Comparison of ENCODE assay signal across 1 cellular context in the genomic region with DNA sequence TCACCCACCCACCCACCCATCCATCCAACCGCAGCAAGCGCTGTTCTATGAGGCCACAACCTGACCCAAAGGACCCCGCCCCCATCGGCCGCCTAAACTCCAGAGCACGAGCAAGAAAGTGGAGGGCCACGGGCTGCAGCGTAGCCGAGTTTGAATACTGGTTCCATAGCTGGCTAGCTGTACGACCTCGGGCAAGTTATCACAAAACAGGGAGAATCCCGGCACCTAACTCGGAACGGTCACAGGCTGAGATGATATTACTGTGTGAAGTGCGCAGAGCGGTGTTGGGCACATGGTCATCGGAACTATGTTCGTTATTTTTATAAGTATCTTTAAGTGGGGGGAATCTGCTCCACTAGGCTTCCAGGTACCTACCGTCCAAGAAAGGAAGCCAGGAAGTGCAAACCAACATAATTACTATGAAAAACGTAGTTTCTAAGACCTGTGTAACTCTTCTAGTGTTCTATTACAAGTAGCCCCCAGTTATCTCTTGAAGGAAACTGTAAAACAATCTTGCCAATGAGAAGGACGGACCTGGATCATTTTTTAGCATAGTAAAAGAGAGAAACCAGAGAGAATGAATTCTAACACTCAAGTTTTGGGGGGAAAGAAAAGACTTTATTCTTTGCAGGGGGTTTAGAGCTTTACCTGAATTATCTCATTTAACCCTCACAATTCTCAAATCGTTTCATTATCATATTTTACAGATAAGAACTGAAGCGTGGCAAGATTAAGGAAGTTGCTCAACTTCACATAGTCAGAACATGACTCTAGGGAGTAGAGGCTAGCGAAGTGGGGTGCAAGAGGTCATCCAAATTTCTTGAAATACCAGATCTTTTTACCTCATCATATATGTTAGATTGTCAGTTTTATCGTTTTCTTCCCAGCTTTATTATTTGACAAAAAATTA.
TF ChIP-seq lines count a peak whose summit lies in the region.

No MANE protein-coding gene starts in this region.

TF ChIP-seq in HepG2, 621 proteins besides CTCF, POLR2A, EP300 and RAD21 (continued from another document):
- TF ChIP-seq ARNT2 (CRISPR knock-in tag; IDR thresholded peaks at IDR 0.05; ENCODE audit: low read depth) (no peak), ZNF337 (CRISPR knock-in tag; IDR thresholded peaks at IDR 0.05; ENCODE audit: borderline replicate concordance, low read depth) (0 out of 2 replicates have a peak, but pooled peaks have one; percentile 7), ZFP90 (CRISPR knock-in tag; IDR thresholded peaks at IDR 0.05; ENCODE audit: borderline replicate concordance) (no peak), TOPORS (CRISPR knock-in tag; IDR thresholded peaks at IDR 0.05) (no peak; the same call in 1 of the 2 replicates), ZNF263 (CRISPR knock-in tag; IDR thresholded peaks at IDR 0.05) (no peak), ZC3H4 (CRISPR knock-in tag; IDR thresholded peaks at IDR 0.05; ENCODE audit: borderline replicate concordance) (peak; percentile 25; the same call in 1 of the 2 replicates), HDAC1 (CRISPR knock-in tag; IDR thresholded peaks at IDR 0.05) (no peak), ZNF180 (CRISPR knock-in tag; IDR thresholded peaks at IDR 0.05; ENCODE audit: borderline replicate concordance, low read depth) (no peak), GTF2F1 (IDR thresholded peaks at IDR 0.05; ENCODE audit: low read length) (no peak), RBFOX2 (IDR thresholded peaks at IDR 0.05; ENCODE audit: low read depth, low read length) (no peak)
- TF ChIP-seq, protein P1, sequence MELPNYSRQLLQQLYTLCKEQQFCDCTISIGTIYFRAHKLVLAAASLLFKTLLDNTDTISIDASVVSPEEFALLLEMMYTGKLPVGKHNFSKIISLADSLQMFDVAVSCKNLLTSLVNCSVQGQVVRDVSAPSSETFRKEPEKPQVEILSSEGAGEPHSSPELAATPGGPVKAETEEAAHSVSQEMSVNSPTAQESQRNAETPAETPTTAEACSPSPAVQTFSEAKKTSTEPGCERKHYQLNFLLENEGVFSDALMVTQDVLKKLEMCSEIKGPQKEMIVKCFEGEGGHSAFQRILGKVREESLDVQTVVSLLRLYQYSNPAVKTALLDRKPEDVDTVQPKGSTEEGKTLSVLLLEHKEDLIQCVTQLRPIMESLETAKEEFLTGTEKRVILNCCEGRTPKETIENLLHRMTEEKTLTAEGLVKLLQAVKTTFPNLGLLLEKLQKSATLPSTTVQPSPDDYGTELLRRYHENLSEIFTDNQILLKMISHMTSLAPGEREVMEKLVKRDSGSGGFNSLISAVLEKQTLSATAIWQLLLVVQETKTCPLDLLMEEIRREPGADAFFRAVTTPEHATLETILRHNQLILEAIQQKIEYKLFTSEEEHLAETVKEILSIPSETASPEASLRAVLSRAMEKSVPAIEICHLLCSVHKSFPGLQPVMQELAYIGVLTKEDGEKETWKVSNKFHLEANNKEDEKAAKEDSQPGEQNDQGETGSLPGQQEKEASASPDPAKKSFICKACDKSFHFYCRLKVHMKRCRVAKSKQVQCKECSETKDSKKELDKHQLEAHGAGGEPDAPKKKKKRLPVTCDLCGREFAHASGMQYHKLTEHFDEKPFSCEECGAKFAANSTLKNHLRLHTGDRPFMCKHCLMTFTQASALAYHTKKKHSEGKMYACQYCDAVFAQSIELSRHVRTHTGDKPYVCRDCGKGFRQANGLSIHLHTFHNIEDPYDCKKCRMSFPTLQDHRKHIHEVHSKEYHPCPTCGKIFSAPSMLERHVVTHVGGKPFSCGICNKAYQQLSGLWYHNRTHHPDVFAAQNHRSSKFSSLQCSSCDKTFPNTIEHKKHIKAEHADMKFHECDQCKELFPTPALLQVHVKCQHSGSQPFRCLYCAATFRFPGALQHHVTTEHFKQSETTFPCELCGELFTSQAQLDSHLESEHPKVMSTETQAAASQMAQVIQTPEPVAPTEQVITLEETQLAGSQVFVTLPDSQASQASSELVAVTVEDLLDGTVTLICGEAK (IDR thresholded peaks at IDR 0.05): no peak
- TF ChIP-seq, protein P1 (CRISPR knock-in tag; IDR thresholded peaks at IDR 0.05): no peak
- TF ChIP-seq, protein P2, sequence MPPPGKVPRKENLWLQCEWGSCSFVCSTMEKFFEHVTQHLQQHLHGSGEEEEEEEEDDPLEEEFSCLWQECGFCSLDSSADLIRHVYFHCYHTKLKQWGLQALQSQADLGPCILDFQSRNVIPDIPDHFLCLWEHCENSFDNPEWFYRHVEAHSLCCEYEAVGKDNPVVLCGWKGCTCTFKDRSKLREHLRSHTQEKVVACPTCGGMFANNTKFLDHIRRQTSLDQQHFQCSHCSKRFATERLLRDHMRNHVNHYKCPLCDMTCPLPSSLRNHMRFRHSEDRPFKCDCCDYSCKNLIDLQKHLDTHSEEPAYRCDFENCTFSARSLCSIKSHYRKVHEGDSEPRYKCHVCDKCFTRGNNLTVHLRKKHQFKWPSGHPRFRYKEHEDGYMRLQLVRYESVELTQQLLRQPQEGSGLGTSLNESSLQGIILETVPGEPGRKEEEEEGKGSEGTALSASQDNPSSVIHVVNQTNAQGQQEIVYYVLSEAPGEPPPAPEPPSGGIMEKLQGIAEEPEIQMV (CRISPR knock-in tag; IDR thresholded peaks at IDR 0.05; ENCODE audit: low read depth): 0 out of 2 replicates have a peak, but pooled peaks have one; percentile 4
- TF ChIP-seq, protein P3, sequence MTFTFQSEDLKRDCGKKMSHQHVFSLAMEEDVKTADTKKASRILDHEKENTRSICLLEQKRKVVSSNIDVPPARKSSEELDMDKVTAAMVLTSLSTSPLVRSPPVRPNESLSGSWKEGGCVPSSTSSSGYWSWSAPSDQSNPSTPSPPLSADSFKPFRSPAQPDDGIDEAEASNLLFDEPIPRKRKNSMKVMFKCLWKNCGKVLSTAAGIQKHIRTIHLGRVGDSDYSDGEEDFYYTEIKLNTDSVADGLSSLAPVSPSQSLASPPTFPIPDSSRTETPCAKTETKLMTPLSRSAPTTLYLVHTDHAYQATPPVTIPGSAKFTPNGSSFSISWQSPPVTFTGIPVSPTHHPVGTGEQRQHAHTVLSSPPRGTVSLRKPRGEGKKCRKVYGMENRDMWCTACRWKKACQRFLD (CRISPR knock-in tag; IDR thresholded peaks at IDR 0.05; ENCODE audit: borderline replicate concordance): no peak
- TF ChIP-seq, protein P4, sequence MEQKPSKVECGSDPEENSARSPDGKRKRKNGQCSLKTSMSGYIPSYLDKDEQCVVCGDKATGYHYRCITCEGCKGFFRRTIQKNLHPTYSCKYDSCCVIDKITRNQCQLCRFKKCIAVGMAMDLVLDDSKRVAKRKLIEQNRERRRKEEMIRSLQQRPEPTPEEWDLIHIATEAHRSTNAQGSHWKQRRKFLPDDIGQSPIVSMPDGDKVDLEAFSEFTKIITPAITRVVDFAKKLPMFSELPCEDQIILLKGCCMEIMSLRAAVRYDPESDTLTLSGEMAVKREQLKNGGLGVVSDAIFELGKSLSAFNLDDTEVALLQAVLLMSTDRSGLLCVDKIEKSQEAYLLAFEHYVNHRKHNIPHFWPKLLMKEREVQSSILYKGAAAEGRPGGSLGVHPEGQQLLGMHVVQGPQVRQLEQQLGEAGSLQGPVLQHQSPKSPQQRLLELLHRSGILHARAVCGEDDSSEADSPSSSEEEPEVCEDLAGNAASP (CRISPR knock-in tag; IDR thresholded peaks at IDR 0.05; ENCODE audit: borderline replicate concordance): no peak
- TF ChIP-seq, protein P5, sequence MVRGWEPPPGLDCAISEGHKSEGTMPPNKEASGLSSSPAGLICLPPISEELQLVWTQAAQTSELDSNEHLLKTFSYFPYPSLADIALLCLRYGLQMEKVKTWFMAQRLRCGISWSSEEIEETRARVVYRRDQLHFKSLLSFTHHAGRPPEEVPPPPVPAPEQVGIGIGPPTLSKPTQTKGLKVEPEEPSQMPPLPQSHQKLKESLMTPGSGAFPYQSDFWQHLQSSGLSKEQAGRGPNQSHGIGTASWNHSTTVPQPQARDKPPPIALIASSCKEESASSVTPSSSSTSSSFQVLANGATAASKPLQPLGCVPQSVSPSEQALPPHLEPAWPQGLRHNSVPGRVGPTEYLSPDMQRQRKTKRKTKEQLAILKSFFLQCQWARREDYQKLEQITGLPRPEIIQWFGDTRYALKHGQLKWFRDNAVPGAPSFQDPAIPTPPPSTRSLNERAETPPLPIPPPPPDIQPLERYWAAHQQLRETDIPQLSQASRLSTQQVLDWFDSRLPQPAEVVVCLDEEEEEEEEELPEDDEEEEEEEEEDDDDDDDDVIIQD (CRISPR knock-in tag; IDR thresholded peaks at IDR 0.05; ENCODE audit: low read depth): no peak
